Comparison of ENCODE assay signal across 8 cellular contexts in the genomic region with DNA sequence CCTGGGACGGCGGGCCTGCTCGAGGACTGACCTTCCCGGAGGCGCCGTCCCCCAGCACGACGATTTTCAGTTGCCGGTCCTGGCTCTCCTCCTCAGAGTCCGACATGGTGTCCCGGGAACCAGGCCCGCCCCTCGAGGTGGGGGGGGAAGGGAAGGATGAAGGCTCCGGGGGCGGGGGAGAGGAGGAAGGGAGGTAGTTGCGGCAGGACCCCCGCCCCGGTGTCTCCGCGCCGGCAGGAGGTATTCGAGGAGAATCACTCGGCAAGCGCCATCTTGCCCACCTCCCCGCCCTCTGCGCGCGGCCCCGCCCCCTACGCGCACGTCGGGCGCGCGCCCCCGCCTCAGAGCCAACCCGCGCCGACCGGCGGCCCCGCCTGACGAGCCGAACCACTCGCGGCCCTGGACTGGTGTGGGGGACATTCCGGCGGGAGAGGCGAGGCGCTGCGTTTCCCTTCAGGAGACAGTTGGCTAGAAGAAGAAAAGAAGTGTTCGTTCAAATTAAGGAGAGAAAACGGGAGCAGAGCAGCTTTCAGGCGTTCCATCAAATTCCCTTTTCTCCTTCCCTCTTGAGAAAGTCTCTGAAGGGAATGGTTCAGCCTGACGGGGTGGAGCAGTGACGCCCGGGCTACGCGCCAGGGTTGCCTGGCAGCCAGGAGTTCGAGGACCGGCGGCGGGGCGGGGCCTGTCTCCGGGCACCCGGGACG. TPM values are rescaled to one million over a fixed set of nuclear protein-coding genes. Genes with fewer than 3 reads are reported as not detected.
A peak's percentile ranks its signal among the peaks of the same experiment; 100 is the strongest.
DNase-seq lines count a peak whose midpoint lies in the region; ATAC-seq and TF ChIP-seq lines count a peak whose summit lies in the region.

A gene (minus strand): TSS at position 296 of the 704 bp plus-strand sequence.

- H4K91ac ChIP-seq in IMR-90 (ENCODE audit: insufficient read depth, low read depth, low read length), result peak within 1 kb of the TSS; percentile 100

- no peaks in the 10 kb centered on the region for H3K4me1 ChIP-seq in IMR-90 (ENCODE audit: control insufficient read depth, insufficient read depth, low read length)
- H3K4me1 ChIP-seq in OCI-LY7 (ENCODE audit: insufficient read depth, low read length, poor library complexity, severe bottlenecking), result peaks cover 20% of the 10 kb centered on the region

- H3K4me3 Mint-ChIP-seq in endothelial cell (ENCODE audit: unreplicated experiment), result peak within 1 kb of the TSS; percentile 97
- H3K4me3 Mint-ChIP-seq in mesothelial cell of epicardium, result peak within 1 kb of the TSS; percentile 89

- H2BK120ac ChIP-seq in IMR-90 (ENCODE audit: low read depth, low read length), result peak within 1 kb of the TSS; percentile 100

- no peak for TF ChIP-seq CTCF in IMR-90 (conservative IDR thresholded peaks at IDR 0.05; ENCODE audit: low read depth, low read length)
- no peak for TF ChIP-seq CTCF in OCI-LY7 (conservative IDR thresholded peaks at IDR 0.05; ENCODE audit: low read length)
- no peak for TF ChIP-seq CTCF in endothelial cell (IDR thresholded peaks at IDR 0.05; ENCODE audit: unreplicated experiment)
- TF ChIP-seq CTCF in mesothelial cell of epicardium (IDR thresholded peaks at IDR 0.05; ENCODE audit: unreplicated experiment), result no peak

- H3K4me3 ChIP-seq in IMR-90 (ENCODE audit: insufficient read depth, low read depth, low read length) (peak within 1 kb of the TSS; percentile 84), OCI-LY7 (ENCODE audit: low read depth, low read length, poor library complexity, severe bottlenecking) (peak within 1 kb of the TSS; percentile 95)

- H3K9me3 Mint-ChIP-seq in endothelial cell (ENCODE audit: unreplicated experiment) (no peaks in the 10 kb centered on the region), mesothelial cell of epicardium (peaks cover 6% of the 10 kb centered on the region)

- peak within 1 kb of the TSS; percentile 97 for H3K27ac Mint-ChIP-seq in endothelial cell (ENCODE audit: unreplicated experiment)
- peak within 1 kb of the TSS; percentile 98 for H3K27ac Mint-ChIP-seq in mesothelial cell of epicardium

- H2BK20ac ChIP-seq in IMR-90 (ENCODE audit: low read depth, low read length), result peak within 1 kb of the TSS; percentile 100

- peaks cover 3% of the 10 kb centered on the region for H3K36me3 Mint-ChIP-seq in endothelial cell (ENCODE audit: low read depth, unreplicated experiment)
- H3K36me3 Mint-ChIP-seq in mesothelial cell of epicardium, result no peaks in the 10 kb centered on the region

- peak within 1 kb of the TSS; percentile 99 for H4K5ac ChIP-seq in IMR-90 (ENCODE audit: low read depth, low read length)

- H4K20me1 ChIP-seq in IMR-90 (ENCODE audit: insufficient read depth, low read length), result peaks cover 9% of the 10 kb centered on the region; the same call in 1 of the 2 replicates
- H4K20me1 ChIP-seq in OCI-LY7 (ENCODE audit: insufficient read depth, low read length), result no peaks in the 10 kb centered on the region

- peak within 1 kb of the TSS; percentile 100 for H4K8ac ChIP-seq in IMR-90 (ENCODE audit: low read depth in 2 of 2, low read length in 2 of 2)

- H3K4me2 ChIP-seq in IMR-90 (ENCODE audit: low read depth, low read length) (peak within 1 kb of the TSS; percentile 97), OCI-LY7 (ENCODE audit: low read length) (peak within 1 kb of the TSS; percentile 80)

- BruUV-seq in IMR-90 (replicated peaks; lab: Mats Ljungman, UMichigan) (no TSS peak), OCI-LY7 (replicated peaks; lab: Mats Ljungman, UMichigan) (no TSS peak)

- peaks cover 15% of the 10 kb centered on the region for H3K27me3 Mint-ChIP-seq in endothelial cell (ENCODE audit: unreplicated experiment)
- peaks cover 13% of the 10 kb centered on the region for H3K27me3 Mint-ChIP-seq in mesothelial cell of epicardium (ENCODE audit: low read depth)

- H2BK5ac ChIP-seq in IMR-90 (ENCODE audit: low read depth, low read length, poor library complexity, severe bottlenecking), result peak within 1 kb of the TSS; percentile 99

- peak within 1 kb of the TSS; percentile 59 for H2AK9ac ChIP-seq in IMR-90 (replicated peaks; ENCODE audit: low read depth, low read length, poor library complexity)

- H3K4ac ChIP-seq in IMR-90 (ENCODE audit: low read depth, low read length), result peak within 1 kb of the TSS; percentile 99

- 0% methylated on average over 5 of the region's 68 CpGs; no CpG with 5 or more reads in 1 of the 2 experiments for WGBS in IMR-90 (ENCODE audit: extremely low coverage in 2 of 2, insufficient read length in 1 of 2), 2 experiments

- H2AFZ ChIP-seq in IMR-90 (replicated peaks; ENCODE audit: low read length, poor library complexity), result peak within 1 kb of the TSS; percentile 94
- peak within 1 kb of the TSS; percentile 96 for H2AFZ ChIP-seq in OCI-LY7 (ENCODE audit: low read length)

- H3K18ac ChIP-seq in IMR-90 (ENCODE audit: low read depth, low read length), result peak within 1 kb of the TSS; percentile 100

- H3K27ac ChIP-seq in IMR-90 (ENCODE audit: insufficient read depth, low read length), result peak within 1 kb of the TSS; percentile 100
- H3K27ac ChIP-seq in OCI-LY7 (ENCODE audit: low read depth, low read length, poor library complexity, severe bottlenecking), result peak within 1 kb of the TSS; percentile 56

- dilution Hi-C loops in IMR-90 (cut with HindIII; ENCODE audit: low sequenced_read_pairs, unreplicated experiment), result no loop called here

- intact Hi-C loops in IMR-90 (cut with micrococcal nuclease) (loop anchor here (2.0 kb wide), 1 partner anchor 61 kb away; a partner anchor contains a TSS), OCI-LY7 (cut with micrococcal nuclease; ENCODE audit: unreplicated experiment) (loop anchor here (2.0 to 5.0 kb wide), 3 partner anchors 63 to 1518 kb away; a partner anchor contains a TSS)

- POLR2A ChIA-PET in IMR-90 (lab: Charles Lee; ENCODE audit: unreplicated experiment), result interaction anchor here (0.8 kb wide), 1 partner anchor 69 kb away, joined by 3 read pairs; no protein-coding TSS in a partner anchor
- POLR2A ChIA-PET in OCI-LY7 (lab: Charles Lee), result interaction anchor here (0.8 to 1.5 kb wide), 10 partner anchors 9 to 1516 kb away, joined by 3 to 9 read pairs (median 3); a partner anchor contains a TSS

- no peaks in the 10 kb centered on the region for H3K9me2 ChIP-seq in OCI-LY7 (ENCODE audit: insufficient read depth, low read length)

- peak within 1 kb of the TSS; percentile 99 for H3K23ac ChIP-seq in IMR-90 (ENCODE audit: low read depth, low read length)

- CTCF ChIA-PET in IMR-90 (lab: Yijun Ruan, JAX) (interaction anchor here (1.2 kb wide), 1 partner anchor 57 kb away, joined by 3 read pairs; no protein-coding TSS in a partner anchor), OCI-LY7 (lab: Charles Lee; ENCODE audit: unreplicated experiment) (no interaction called here)

- H2BK15ac ChIP-seq in IMR-90 (ENCODE audit: low read depth, low read length), result peak within 1 kb of the TSS; percentile 99

- peak within 1 kb of the TSS; percentile 98 for H3K9ac ChIP-seq in IMR-90 (ENCODE audit: low read depth, low read length)

- H3K4me1 Mint-ChIP-seq in endothelial cell (ENCODE audit: unreplicated experiment) (peaks cover 19% of the 10 kb centered on the region), mesothelial cell of epicardium (peaks cover 22% of the 10 kb centered on the region)

- H3K79me2 ChIP-seq in OCI-LY7 (ENCODE audit: insufficient read depth, low read depth, low read length), result peaks cover 39% of the 10 kb centered on the region; the same call in 1 of the 2 replicates

- 0 out of 2 replicates have a peak, but pooled peaks have one; percentile 57 for TF ChIP-seq POLR2A in IMR-90 (IDR thresholded peaks at IDR 0.05; ENCODE audit: low read depth, low read length)

- H3K36me3 ChIP-seq in IMR-90 (ENCODE audit: control insufficient read depth, insufficient read depth, low read length) (no peaks in the 10 kb centered on the region), OCI-LY7 (ENCODE audit: insufficient read depth, low read length) (peaks cover 4% of the 10 kb centered on the region)

- no peaks in the 10 kb centered on the region for H3K9me1 ChIP-seq in IMR-90 (ENCODE audit: insufficient read depth, low read length)

- ATAC-seq in GM21529 (IDR thresholded peaks at IDR 0.05; ENCODE audit: unreplicated experiment) (peak; percentile 95), IMR-90 (ENCODE audit: low read depth) (peak; percentile 98)

- H3K79me1 ChIP-seq in IMR-90 (ENCODE audit: low read depth in 1 of 2, low read length in 2 of 2), result peaks cover 0 to 15% of the 10 kb centered on the region in 2 experiments; a peak in 3 of 4 replicates

- peak within 1 kb of the TSS; percentile 100 for H3K56ac ChIP-seq in IMR-90 (ENCODE audit: extremely low read depth, insufficient read depth, low read length)

- no peak for TF ChIP-seq RAD21 in IMR-90 (IDR thresholded peaks at IDR 0.05; ENCODE audit: low read length)

- DNase-seq in DMS 273 treated with DMSO at 0.1 percent for 48 hours (lab: John Stamatoyannopoulos, UW) (peak; percentile 41), IMR-90 (peak; percentile 93), OCI-LY7 (ENCODE audit: low spot score) (peak; percentile 94), activated T-cell treated with anti-CD3 and anti-CD28 coated beads for 1 hour (ENCODE audit: low read depth) (peak; percentile 89), endothelial cell (ENCODE audit: low spot score) (peak; percentile 94), mesothelial cell of epicardium (ENCODE audit: low spot score in 2 of 2, unreplicated experiment in 2 of 2) (peak; percentile 89 to 93)
- peak; percentile 87 for DNase-seq in stimulated activated CD8-positive, alpha-beta memory T cell treated with anti-CD3 and anti-CD28 coated beads, Interleukin-15, amount 100 ng/mL, for 4 hours (ENCODE audit: low read depth in 2 of 2)

- H2AK5ac ChIP-seq in IMR-90 (ENCODE audit: low read depth, low read length), result peak within 1 kb of the TSS; percentile 7; the same call in 1 of the 2 replicates

- no peaks in the 10 kb centered on the region; the same call in 1 of the 2 replicates for H3K27me3 ChIP-seq in IMR-90 (ENCODE audit: control insufficient read depth, insufficient read depth, low read length)

- in situ Hi-C loops in IMR-90 (cut with MboI; ENCODE audit: low sequenced_read_pairs), result no loop called here

- H3K9me3 ChIP-seq in IMR-90 (ENCODE audit: control insufficient read depth, insufficient read depth, low read length) (no peaks in the 10 kb centered on the region), OCI-LY7 (ENCODE audit: low read length) (no peaks in the 10 kb centered on the region)

- H3K14ac ChIP-seq in IMR-90 (replicated peaks; ENCODE audit: low read depth, low read length), result peak within 1 kb of the TSS; percentile 100

TF ChIP-seq in IMR-90, 13 proteins besides CTCF, POLR2A, EP300 and RAD21 (continues in another document):
- TF ChIP-seq RCOR1 (IDR thresholded peaks at IDR 0.05; ENCODE audit: insufficient replicate concordance, low read length) (no peak), CHD1 (IDR thresholded peaks at IDR 0.05; ENCODE audit: low read depth, low read length) (peak; percentile 96; the same call in 1 of the 2 replicates), NFE2L2 (IDR thresholded peaks at IDR 0.05; ENCODE audit: low read depth, low read length) (no peak)

RNA-seq across cellular contexts. Expression of the gene that starts here (rescaled TPM):
- total RNA-seq in IMR-90 (2012; rRNA removed) (7.5 and 11.4 TPM in 2 replicates), OCI-LY7 (2022) (23.0 and 27.0 TPM in 2 replicates), endothelial cell (ENCODE audit: unreplicated experiment) (17.5 TPM), mesothelial cell of epicardium (17.9 to 18.9 TPM (median 18.4 TPM) in 3 replicates)
- polyA plus RNA-seq in IMR-90 (2012; rRNA removed), result 9.1 and 10.8 TPM in 2 replicates
- 2.4 and 3.1 TPM in 2 replicates for polyA plus RNA-seq in IMR-90 (2012; cell fraction: cytosol; rRNA removed)
- 1.5 and 10.2 TPM in 2 replicates for polyA plus RNA-seq in IMR-90 (2012; cell fraction: nucleus; rRNA removed; ENCODE audit: low replicate concordance)
- total RNA-seq in OCI-LY7 (2014; rRNA removed; shearing (Covaris generic)), result 30.8 and 59.4 TPM in 2 replicates

Comparison
In these comparisons a context has a peak if more than half of its experiments do, and no peak if none do; other contexts are left out.
1. Peak in every context shown above with its lines: DNase-seq, ATAC-seq, H3K4me3 ChIP-seq and H3K27ac ChIP-seq.
2. DNase-seq: peak in every context shown above with its lines; median percentile 94 in OCI-LY7; 94 in endothelial cell; 93 in IMR-90; 91 in mesothelial cell of epicardium; 89 in activated T-cell treated with anti-CD3 and anti-CD28 coated beads for 1 hour; 87 in stimulated activated CD8-positive, alpha-beta memory T cell treated with anti-CD3 and anti-CD28 coated beads, Interleukin-15, amount 100 ng/mL, for 4 hours; 41 in DMS 273 treated with DMSO at 0.1 percent for 48 hours.